In the genomic region with DNA sequence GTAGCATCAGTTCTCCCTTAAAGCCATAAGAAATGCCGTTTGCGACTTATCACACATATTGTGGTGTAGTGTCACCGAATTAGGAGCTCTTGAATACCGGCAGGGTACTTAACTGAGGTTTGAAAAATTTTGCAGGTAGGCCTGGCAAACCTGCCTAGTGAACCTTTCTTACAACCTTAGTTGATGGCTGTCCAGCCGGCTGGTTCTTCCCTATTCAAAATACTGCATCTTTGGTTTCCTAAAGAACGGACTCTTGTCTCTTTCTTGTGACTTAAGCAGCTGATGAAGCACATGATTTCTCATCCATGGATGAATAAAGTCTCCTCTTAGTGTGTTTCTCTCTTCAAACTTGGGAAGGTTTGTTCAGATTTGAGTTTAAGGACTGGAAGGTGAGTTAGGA, we compare ENCODE assay signal across 8 cellular contexts. TPM values are rescaled to one million over a fixed set of nuclear protein-coding genes. Genes with fewer than 3 reads are reported as not detected.
A peak's percentile ranks its signal among the peaks of the same experiment; 100 is the strongest.
DNase-seq lines count a peak whose midpoint lies in the region; ATAC-seq and TF ChIP-seq lines count a peak whose summit lies in the region.

No MANE protein-coding gene starts in this region.

- no peaks in the 10 kb centered on the region for H3K36me3 ChIP-seq in adipocyte (ENCODE audit: control insufficient read depth, insufficient read depth, low read length, severe bottlenecking)
- H3K36me3 ChIP-seq in suprapubic skin = no peaks in the 10 kb centered on the region

- intact Hi-C loops in activated CD4-positive, alpha-beta T cell treated with anti-CD3 and anti-CD28 coated beads for 36 hours (cut with DNase I, micrococcal nuclease) = loop anchor here (2.0 to 10.0 kb wide), 4 partner anchors 75 to 1133 kb away; partner anchors contain the start of genes CNBP (in 1 of the 2), MCM2 (in 1 of the 2), RPN1 (in 1 of the 2) and TPRA1 (in 1 of the 2)

- H3K9me3 ChIP-seq in adipocyte (ENCODE audit: control insufficient read depth, low read length) (no peaks in the 10 kb centered on the region), suprapubic skin (no peaks in the 10 kb centered on the region)

- H3K4me3 ChIP-seq in adipocyte (ENCODE audit: low read length) (peak overlapping the region; percentile 91), suprapubic skin (peak overlapping the region; percentile 99)

- no peaks in the 10 kb centered on the region for H3K27me3 Mint-ChIP-seq in activated CD4-positive, alpha-beta T cell treated with anti-CD3 and anti-CD28 coated beads for 36 hours

- H3K9me3 Mint-ChIP-seq in activated CD4-positive, alpha-beta T cell treated with anti-CD3 and anti-CD28 coated beads for 36 hours (ENCODE audit: low read depth) = no peaks in the 10 kb centered on the region

- CTCF ChIA-PET in activated CD4-positive, alpha-beta T cell treated with anti-CD3 and anti-CD28 coated beads for 36 hours (lab: Charles Lee) = interaction anchor here (0.6 to 6.9 kb wide), 4 partner anchors 8 to 72 kb away, joined by 3 to 29 read pairs (median 5); no protein-coding TSS in a partner anchor

- no peak for TF ChIP-seq POLR2A in suprapubic skin (IDR thresholded peaks at IDR 0.05)

- DNase-seq in activated CD4-positive, alpha-beta T cell treated with anti-CD3 and anti-CD28 coated beads for 36 hours = no peak
- no peak for DNase-seq in activated CD4-positive, alpha-beta T cell treated with anti-CD3 and anti-CD28 coated beads for 48 hours
- DNase-seq in adipocyte (ENCODE audit: low read depth) (no peak), kidney tubule cell (ENCODE audit: low spot score) (peak; percentile 10), suprapubic skin (ENCODE audit: low spot score in 2 of 2) (no peak), DMS 273 treated with DMSO at 0.1 percent for 48 hours (lab: John Stamatoyannopoulos, UW) (no peak), dedifferentiated amniotic fluid mesenchymal stem cell (ENCODE audit: extremely low spot score) (no peak)
- DNase-seq in activated CD8-positive, alpha-beta memory T cell treated with anti-CD3 and anti-CD28 coated beads for 24 hours = no peak

- no peaks in the 10 kb centered on the region for H3K27me3 ChIP-seq in adipocyte (replicated peaks; ENCODE audit: control insufficient read depth, insufficient read depth, low read length)
- no peaks in the 10 kb centered on the region for H3K27me3 ChIP-seq in suprapubic skin

- no peak for TF ChIP-seq EP300 in suprapubic skin (IDR thresholded peaks at IDR 0.05)

- peak overlapping the region; percentile 74 for H3K27ac Mint-ChIP-seq in activated CD4-positive, alpha-beta T cell treated with anti-CD3 and anti-CD28 coated beads for 36 hours

- H3K4me3 Mint-ChIP-seq in activated CD4-positive, alpha-beta T cell treated with anti-CD3 and anti-CD28 coated beads for 36 hours = peak overlapping the region; percentile 89

- no peak for TF ChIP-seq CTCF in suprapubic skin (IDR thresholded peaks at IDR 0.05)

- WGBS in suprapubic skin = 19% methylated on average over 6 of the region's 6 CpGs

- H3K36me3 Mint-ChIP-seq in activated CD4-positive, alpha-beta T cell treated with anti-CD3 and anti-CD28 coated beads for 36 hours (ENCODE audit: low read depth) = peaks cover 31% of the 10 kb centered on the region

- H3K4me1 ChIP-seq in adipocyte (ENCODE audit: control insufficient read depth, insufficient read depth, low read length) = peaks cover 45% of the 10 kb centered on the region
- H3K4me1 ChIP-seq in suprapubic skin = peaks cover 60% of the 10 kb centered on the region

- peak overlapping the region; percentile 97 for H3K9ac ChIP-seq in adipocyte (ENCODE audit: low read length)

- ATAC-seq in activated CD4-positive, alpha-beta T cell treated with anti-CD3 and anti-CD28 coated beads for 36 hours = no peak

- POLR2A ChIA-PET in activated CD4-positive, alpha-beta T cell treated with anti-CD3 and anti-CD28 coated beads for 36 hours (lab: Charles Lee) = interaction anchor here (1.3 to 1.4 kb wide), 2 partner anchors 47 to 61 kb away, joined by 7 read pairs; no protein-coding TSS in a partner anchor

- H3K4me1 Mint-ChIP-seq in activated CD4-positive, alpha-beta T cell treated with anti-CD3 and anti-CD28 coated beads for 36 hours = peaks cover 62% of the 10 kb centered on the region

- peak overlapping the region; percentile 99 for H3K27ac ChIP-seq in suprapubic skin

RNA-seq across cellular contexts. Expression of gene RAB7A, which starts 1.5 kb away (rescaled TPM):
- 100 to 1,000 TPM; 297 to 534 TPM for total RNA-seq in activated CD4-positive, alpha-beta T cell treated with anti-CD3 and anti-CD28 coated beads for 36 hours
- total RNA-seq in suprapubic skin = 100 to 1,000 TPM; 120 to 154 (median 133) TPM
